8 cellular contexts compared by ENCODE assay signal in genomic region chr10:116848032-116848911, GRCh38. TPM values are rescaled to one million over a fixed set of nuclear protein-coding genes. Genes with fewer than 3 reads are reported as not detected.
DNase-seq lines count a peak whose midpoint lies in the region; ATAC-seq, FAIRE-seq and TF ChIP-seq lines count a peak whose summit lies in the region.

No MANE protein-coding gene starts in this region.

- no peaks in the 10 kb centered on the region for H3K9me3 ChIP-seq in Caco-2
- no peaks in the 10 kb centered on the region for H3K9me3 ChIP-seq in keratinocyte (ENCODE audit: control insufficient read depth, low read depth, low read length)
- H3K9me3 ChIP-seq in thoracic aorta: no peaks in the 10 kb centered on the region

- H3K27me3 Mint-ChIP-seq in Caco-2 (ENCODE audit: insufficient read depth, unreplicated experiment): peaks cover 8% of the 10 kb centered on the region
- peaks cover 48% of the 10 kb centered on the region for H3K27me3 Mint-ChIP-seq in activated T-helper 17 cell treated with anti-CD3 and anti-CD28 coated beads, Interleukin-2, amount 50 U/mL, for 72 hours

- no peaks in the 10 kb centered on the region for H3K9me1 ChIP-seq in keratinocyte (ENCODE audit: control insufficient read depth, extremely low read depth, insufficient read depth, low read length)

- dilution Hi-C loops in keratinocyte (cut with MboI; ENCODE audit: extremely low pct_ligation_motif_present, low sequenced_read_pairs): no loop called here

- no peaks in the 10 kb centered on the region for H3K79me2 ChIP-seq in keratinocyte (ENCODE audit: control insufficient read depth, insufficient read depth, low read length)

- peak; percentile 33 for TF ChIP-seq POLR2A in GM19099 (IDR thresholded peaks at IDR 0.05; ENCODE audit: extremely low read depth, insufficient read length, low read depth)

- no peak for TF ChIP-seq CTCF in Caco-2 (IDR thresholded peaks at IDR 0.05; ENCODE audit: insufficient read depth in 1 of 2, low read depth in 1 of 2, low read length in 1 of 2, severe bottlenecking in 1 of 2, unreplicated experiment in 1 of 2)
- no peak for TF ChIP-seq CTCF in keratinocyte (optimal IDR thresholded peaks at IDR 0.05 in 1 of 3, IDR thresholded peaks at IDR 0.05 in 1 of 3, conservative IDR thresholded peaks at IDR 0.05 in 1 of 3; ENCODE audit: extremely low read depth in 1 of 3, insufficient read depth in 2 of 3, low read length in 3 of 3)
- no peak for TF ChIP-seq CTCF in thoracic aorta (IDR thresholded peaks at IDR 0.05)

- peaks cover 12% of the 10 kb centered on the region for H3K36me3 Mint-ChIP-seq in Caco-2 (ENCODE audit: insufficient read depth, unreplicated experiment)
- H3K36me3 Mint-ChIP-seq in activated T-helper 17 cell treated with anti-CD3 and anti-CD28 coated beads, Interleukin-2, amount 50 U/mL, for 72 hours (ENCODE audit: low read depth): no peaks in the 10 kb centered on the region

- H2AFZ ChIP-seq in keratinocyte (ENCODE audit: control insufficient read depth, low read length): peak overlapping the region; percentile 98

- H3K27me3 ChIP-seq in Caco-2 (replicated peaks; ENCODE audit: control insufficient read depth, insufficient read depth, low read length) (no peaks in the 10 kb centered on the region), keratinocyte (ENCODE audit: control insufficient read depth, extremely low read depth, insufficient read depth, low read length) (no peaks in the 10 kb centered on the region), thoracic aorta (replicated peaks; ENCODE audit: insufficient read depth) (no peaks in the 10 kb centered on the region)

- CTCF ChIA-PET in Caco-2 (lab: Charles Lee): interaction anchor here (0.8 to 1.5 kb wide), 4 partner anchors 52 to 327 kb away, joined by 3 to 10 read pairs (median 4); no protein-coding TSS in a partner anchor

- ATAC-seq in HG03108 (IDR thresholded peaks at IDR 0.05; ENCODE audit: unreplicated experiment): peak; percentile 70
- ATAC-seq in activated T-helper 17 cell treated with anti-CD3 and anti-CD28 coated beads, Interleukin-2, amount 50 U/mL, for 72 hours (replicated peaks): peak; percentile 70
- ATAC-seq in thoracic aorta (ENCODE audit: insufficient number of reproducible peaks, low FRiP score, low read depth): no peak

- intact Hi-C loops in Caco-2 (cut with micrococcal nuclease; ENCODE audit: unreplicated experiment): loop anchor here (5.0 kb wide), 1 partner anchor 159 kb away; the partner anchor contains the start of gene SHTN1

- no peaks in the 10 kb centered on the region for H3K4me1 ChIP-seq in Caco-2
- H3K4me1 ChIP-seq in keratinocyte (ENCODE audit: control insufficient read depth, extremely low read depth, insufficient read depth, low read length): peaks cover 15% of the 10 kb centered on the region
- peaks cover 0 to 16% of the 10 kb centered on the region in 2 donors for H3K4me1 ChIP-seq in thoracic aorta (ENCODE audit: control insufficient read depth in 1 of 2, low read depth in 2 of 2)

- DNase-seq in Caco-2 (no peak), keratinocyte (ENCODE audit: low read depth, low spot score) (no peak), thoracic aorta (ENCODE audit: low spot score) (no peak), NCI-H446 treated with DMSO at 0.1 percent for 48 hours (lab: John Stamatoyannopoulos, UW) (no peak), SW480 (ENCODE audit: low spot score) (no peak)

- H3K36me3 ChIP-seq in Caco-2 (ENCODE audit: control insufficient read depth, insufficient read depth, low read length): no peaks in the 10 kb centered on the region
- no peaks in the 10 kb centered on the region for H3K36me3 ChIP-seq in keratinocyte (ENCODE audit: control insufficient read depth in 2 of 2, extremely low read depth in 1 of 2, insufficient read depth in 2 of 2, low read length in 2 of 2)
- no peaks in the 10 kb centered on the region for H3K36me3 ChIP-seq in thoracic aorta

- H4K20me1 ChIP-seq in keratinocyte (ENCODE audit: control insufficient read depth, extremely low read depth, insufficient read depth, low read length): no peaks in the 10 kb centered on the region

- peak overlapping the region; percentile 29 for H3K27ac ChIP-seq in keratinocyte (ENCODE audit: control insufficient read depth, insufficient read depth, low read length)
- no peak overlapping the region for H3K27ac ChIP-seq in thoracic aorta

- H3K4me3 ChIP-seq in Caco-2 (ENCODE audit: low read depth, low read length): peak overlapping the region; percentile 68
- H3K4me3 ChIP-seq in keratinocyte (ENCODE audit: control insufficient read depth in 2 of 3, extremely low read depth in 1 of 3, insufficient read depth in 2 of 3, low read depth in 1 of 3, low read length in 3 of 3): peak overlapping the region; percentile 69 to 81 (median 78)
- peak overlapping the region; percentile 74 for H3K4me3 ChIP-seq in thoracic aorta

- H3K27ac Mint-ChIP-seq in Caco-2 (ENCODE audit: unreplicated experiment): peak overlapping the region; percentile 26
- no peak overlapping the region for H3K27ac Mint-ChIP-seq in activated T-helper 17 cell treated with anti-CD3 and anti-CD28 coated beads, Interleukin-2, amount 50 U/mL, for 72 hours

- FAIRE-seq in keratinocyte (lab: Jason Lieb, UNC): peak; percentile 88

- H3K9me3 Mint-ChIP-seq in Caco-2 (ENCODE audit: unreplicated experiment): no peaks in the 10 kb centered on the region
- no peaks in the 10 kb centered on the region for H3K9me3 Mint-ChIP-seq in activated T-helper 17 cell treated with anti-CD3 and anti-CD28 coated beads, Interleukin-2, amount 50 U/mL, for 72 hours

- POLR2A ChIA-PET in Caco-2 (lab: Charles Lee): no interaction called here

- H3K4me2 ChIP-seq in keratinocyte (ENCODE audit: control insufficient read depth, extremely low read depth, insufficient read depth, low read depth, low read length): peak overlapping the region; percentile 87

- H3K9ac ChIP-seq in keratinocyte (ENCODE audit: control insufficient read depth, extremely low read depth, insufficient read depth, low read length): peak overlapping the region; percentile 69

- peak overlapping the region; percentile 80 for H3K4me3 Mint-ChIP-seq in Caco-2 (ENCODE audit: unreplicated experiment)
- H3K4me3 Mint-ChIP-seq in activated T-helper 17 cell treated with anti-CD3 and anti-CD28 coated beads, Interleukin-2, amount 50 U/mL, for 72 hours: peak overlapping the region; percentile 42

- peaks cover 26% of the 10 kb centered on the region for H3K4me1 Mint-ChIP-seq in Caco-2 (ENCODE audit: low read depth, unreplicated experiment)
- peaks cover 7% of the 10 kb centered on the region for H3K4me1 Mint-ChIP-seq in activated T-helper 17 cell treated with anti-CD3 and anti-CD28 coated beads, Interleukin-2, amount 50 U/mL, for 72 hours

- BruUV-seq in Caco-2 (replicated peaks; lab: Mats Ljungman, UMichigan): no TSS peak

RNA-seq across cellular contexts. Expression of gene ENO4, which starts 1.0 kb away (rescaled TPM):
- not detected in 2 replicates for total RNA-seq in Caco-2 (2022)
- total RNA-seq in activated T-helper 17 cell treated with anti-CD3 and anti-CD28 coated beads, Interleukin-2, amount 50 U/mL, for 72 hours: not detected
- polyA plus RNA-seq in keratinocyte: 0.17 to 0.35 TPM (median 0.25 TPM) in 3 replicates
- not detected for polyA plus RNA-seq in keratinocyte (2011; ENCODE audit: low read depth)
- polyA plus RNA-seq in keratinocyte (2011; cell fraction: cytosol; rRNA removed): 0.24 and 0.25 TPM in 2 replicates
- polyA plus RNA-seq in keratinocyte (2011; cell fraction: nucleus; rRNA removed): 0.43 and 0.72 TPM in 2 replicates
- polyA plus RNA-seq in keratinocyte (2012; ENCODE audit: low replicate concordance): 0.10 TPM in 1 of 2 replicates, not detected in the other
- polyA minus RNA-seq in keratinocyte: not detected in 3 replicates
- polyA minus RNA-seq in keratinocyte (2011; cell fraction: cytosol; rRNA and poly(A)+ RNA removed): not detected
- polyA minus RNA-seq in keratinocyte (2011; cell fraction: nucleus; rRNA and poly(A)+ RNA removed): not detected in 2 replicates
- total RNA-seq in thoracic aorta: under 1 TPM in 1 of 2 donors, not detected in 1; 0.54 TPM
